20 cellular contexts compared by ENCODE assay signal in genomic region chr3:50890688-50891344, GRCh38.
"Had no signal": no experiment of that assay in that cellular context is flagged by ENCODE, and none has a peak within 500 bp of the region (broad histone marks: within the 10 kb centered on the region; RNA-seq: fewer than 3 reads in every experiment).

No MANE protein-coding gene starts in this region.

- H3K4me3 ChIP-seq: pancreas, sigmoid colon, spleen, testis, upper lobe of left lung had no signal

- H3K36me3 ChIP-seq: brain microvascular endothelial cell, pancreas, sigmoid colon, spleen, upper lobe of left lung had no signal

- H3K4me1 Mint-ChIP-seq: activated CD4-positive, alpha-beta T cell treated with anti-CD3 and anti-CD28 coated beads, Interleukin-2, amount 10 ng/mL, durations not matched to agents 7 days and 5 days; central memory CD8-positive, alpha-beta T cell; stimulated activated naive CD8-positive, alpha-beta T cell treated with anti-CD3 and anti-CD28 coated beads, Interleukin-15, amount 100 ng/mL, for 72 hours had no signal

- H3K9me3 ChIP-seq: pancreas, testis had no signal

- DNase-seq: activated CD4-positive, alpha-beta T cell treated with anti-CD3 and anti-CD28 coated beads, Interleukin-2, amount 10 ng/mL, durations not matched to agents 7 days and 5 days; activated CD4-positive, CD25-positive, alpha-beta regulatory T cell; activated CD8-positive, alpha-beta memory T cell treated with anti-CD3 and anti-CD28 coated beads for 24 hours; activated naive CD4-positive, alpha-beta T cell treated with Interleukin-2 at 50 U/mL for 16 hours; anterior cingulate cortex; brain microvascular endothelial cell; effector CD8-positive, alpha-beta T cell; foreskin keratinocyte; glutamatergic neuron; hypothalamus; pancreas; sigmoid colon; spleen; stimulated activated CD4-positive, alpha-beta T cell treated with anti-CD3 and anti-CD28 coated beads, Interleukin-1b, Interleukin-23, amount 100 ng/mL, for 48 hours; stimulated activated naive CD8-positive, alpha-beta T cell treated with anti-CD3 and anti-CD28 coated beads, Interleukin-15, amount 100 ng/mL, for 72 hours; testis; upper lobe of left lung had no signal

- H3K4me1 ChIP-seq: foreskin keratinocyte, pancreas, sigmoid colon, spleen, testis, upper lobe of left lung had no signal

- H3K27me3 ChIP-seq: brain microvascular endothelial cell, pancreas, sigmoid colon, testis, upper lobe of left lung had no signal

- H3K27ac Mint-ChIP-seq: activated CD4-positive, alpha-beta T cell treated with anti-CD3 and anti-CD28 coated beads, Interleukin-2, amount 10 ng/mL, durations not matched to agents 7 days and 5 days; activated T-helper 1 cell treated with anti-CD3 and anti-CD28 coated beads, Interleukin-12 subunit alpha, Interleukin-12 subunit beta, Interleukin-2, Interleukin-4 antibody, amounts not matched to agents 30 ng/mL and 10 ng/mL and 1 ng/mL, durations not matched to agents 14 hours and 24 hours and 36 hours; stimulated activated naive CD8-positive, alpha-beta T cell treated with anti-CD3 and anti-CD28 coated beads, Interleukin-15, amount 100 ng/mL, for 72 hours; T-helper 2 cell treated with Interferon-gamma antibody and Interleukin-4, amounts not matched to agents 5 μg/mL and 100 μg/mL, for 36 hours had no signal

- H3K4me3 Mint-ChIP-seq: activated CD4-positive, alpha-beta T cell treated with anti-CD3 and anti-CD28 coated beads, Interleukin-2, amount 10 ng/mL, durations not matched to agents 7 days and 5 days; activated T-helper 1 cell treated with anti-CD3 and anti-CD28 coated beads, Interleukin-12 subunit alpha, Interleukin-12 subunit beta, Interleukin-2, Interleukin-4 antibody, amounts not matched to agents 30 ng/mL and 10 ng/mL and 1 ng/mL, durations not matched to agents 14 hours and 24 hours and 36 hours; central memory CD8-positive, alpha-beta T cell; stimulated activated naive CD8-positive, alpha-beta T cell treated with anti-CD3 and anti-CD28 coated beads, Interleukin-15, amount 100 ng/mL, for 72 hours; T-helper 2 cell treated with Interferon-gamma antibody and Interleukin-4, amounts not matched to agents 5 μg/mL and 100 μg/mL, for 36 hours had no signal

- H3K27ac ChIP-seq: brain microvascular endothelial cell, foreskin keratinocyte, pancreas, sigmoid colon, spleen, testis, upper lobe of left lung had no signal

- ATAC-seq: foreskin keratinocyte; pancreas; stimulated activated naive CD8-positive, alpha-beta T cell treated with anti-CD3 and anti-CD28 coated beads, Interleukin-15, amount 100 ng/mL, for 72 hours had no signal
